ENCODE assay signal across 8 cellular contexts in the genomic region with DNA sequence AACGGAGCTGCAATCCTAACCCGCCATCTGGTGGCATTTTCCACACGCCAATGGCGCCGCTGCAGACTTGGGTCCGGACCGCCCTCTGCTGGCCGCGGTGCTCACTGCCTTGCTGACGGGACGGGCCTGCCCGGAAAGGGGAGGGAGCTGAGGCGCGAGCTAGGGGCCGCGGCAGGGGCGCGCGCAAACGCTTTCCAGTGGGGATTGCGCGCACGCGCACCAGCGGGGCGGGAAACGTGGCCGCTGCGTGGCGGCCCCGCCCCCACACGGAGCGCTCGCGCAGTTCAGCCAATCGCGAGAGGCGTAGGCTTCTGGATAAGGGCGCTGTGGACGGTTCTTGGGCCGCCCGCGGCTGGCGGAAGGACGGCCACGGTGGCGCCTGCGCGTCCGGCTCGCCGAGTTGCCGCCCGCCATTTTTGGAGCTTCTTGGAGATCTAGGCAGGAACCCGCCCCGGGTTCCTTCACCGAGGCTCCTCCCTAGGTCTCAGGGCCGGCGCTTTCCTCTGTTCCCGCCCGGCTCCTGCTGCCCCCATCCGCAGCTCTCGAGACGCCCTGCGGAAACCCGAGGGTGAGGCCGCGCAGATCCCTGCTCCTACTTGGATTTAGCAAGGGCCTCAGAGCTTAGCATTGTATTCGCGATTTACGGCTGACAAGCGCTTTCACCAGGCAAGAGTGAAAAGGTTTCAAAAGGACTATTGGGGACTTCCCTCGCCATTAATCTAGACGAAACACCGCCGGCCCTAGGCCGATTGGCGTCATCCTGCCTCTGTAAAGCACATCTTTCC. TPM values are rescaled to one million over a fixed set of nuclear protein-coding genes. Genes with fewer than 3 reads are reported as not detected.
DNase-seq lines count a peak whose midpoint lies in the region; ATAC-seq and TF ChIP-seq lines count a peak whose summit lies in the region.

A gene (minus strand): TSS at position 52 of the 785 bp plus-strand sequence. CDS start 121,480 bp downstream, outside the sequence.

- ATAC-seq in GM18498 (IDR thresholded peaks at IDR 0.05; ENCODE audit: unreplicated experiment) (peak; percentile 85), HG02938 (IDR thresholded peaks at IDR 0.05; ENCODE audit: unreplicated experiment) (peak; percentile 81), T-helper 17 cell (peak; percentile 84)

- TF ChIP-seq CTCF in right atrium auricular region (IDR thresholded peaks at IDR 0.05) = peak; percentile 98
- TF ChIP-seq CTCF in uterus (IDR thresholded peaks at IDR 0.05) = peak; percentile 95 to 99 (median 98)

- H3K27me3 Mint-ChIP-seq in T-helper 17 cell = no peaks in the 10 kb centered on the region

- peak within 1 kb of the TSS; percentile 98 for H3K27ac ChIP-seq in angular gyrus (ENCODE audit: low read depth, low read length)
- peak within 1 kb of the TSS; percentile 97 to 98 for H3K27ac ChIP-seq in right atrium auricular region
- H3K27ac ChIP-seq in uterus = peak within 1 kb of the TSS; percentile 99

- H3K36me3 Mint-ChIP-seq in T-helper 17 cell (ENCODE audit: low read depth) = no peaks in the 10 kb centered on the region

- H3K4me3 ChIP-seq in right atrium auricular region (peak within 1 kb of the TSS; percentile 75 to 80), uterus (peak within 1 kb of the TSS; percentile 62)

- intact Hi-C loops in uterus (cut with DNase I; ENCODE audit: low total_unique reads) = loop anchor here (10.0 kb wide), 1 partner anchor 262 kb away; no protein-coding TSS in a partner anchor

- H3K27me3 ChIP-seq in right atrium auricular region = no peaks in the 10 kb centered on the region
- no peaks in the 10 kb centered on the region for H3K27me3 ChIP-seq in uterus

- H3K27ac Mint-ChIP-seq in T-helper 17 cell = peak within 1 kb of the TSS; percentile 98

- H3K4me1 Mint-ChIP-seq in T-helper 17 cell = peaks cover 37% of the 10 kb centered on the region

- H3K9me3 ChIP-seq in T-helper 17 cell (ENCODE audit: control insufficient read depth, low read length, poor library complexity, severe bottlenecking) (no peaks in the 10 kb centered on the region), right atrium auricular region (no peaks in the 10 kb centered on the region), uterus (no peaks in the 10 kb centered on the region)

- DNase-seq in NCI-H1694 treated with DMSO at 0.1 percent for 48 hours (lab: John Stamatoyannopoulos, UW) = peak; percentile 98
- DNase-seq in T-helper 17 cell = peak; percentile 97 to 100 (median 99)
- peak; percentile 98 for DNase-seq in right atrium auricular region (ENCODE audit: low spot score)
- peak; percentile 93 for DNase-seq in pulmonary artery endothelial cell (ENCODE audit: low read depth, low spot score)
- DNase-seq in uterus = peak; percentile 98 to 99

- H3K36me3 ChIP-seq in right atrium auricular region (no peaks in the 10 kb centered on the region), uterus (no peaks in the 10 kb centered on the region)

- TF ChIP-seq POLR2A in uterus (IDR thresholded peaks at IDR 0.05) = peak; percentile 83 to 85

- H3K4me1 ChIP-seq in right atrium auricular region (peaks cover 0 to 37% of the 10 kb centered on the region in 2 donors), uterus (no peaks in the 10 kb centered on the region)

- H3K4me3 Mint-ChIP-seq in T-helper 17 cell = peak within 1 kb of the TSS; percentile 93

RNA-seq across cellular contexts. Expression of the gene that starts here (rescaled TPM):
- total RNA-seq in T-helper 17 cell (10 to 100 TPM; 46.9 to 48.5 TPM), right atrium auricular region (10 to 100 TPM; 16.5 to 24.8 TPM), pulmonary artery endothelial cell (32.9 and 48.2 TPM in 2 replicates), uterus (100 to 1,000 TPM in 1 of 4 donors, 10 to 100 TPM in 3; 41.5 to 139 (median 86.0) TPM)

Comparison
In these comparisons a context has a peak if more than half of its experiments do, and no peak if none do; other contexts are left out.
1. Peak in every context shown above with its lines: DNase-seq, ATAC-seq, H3K4me3 ChIP-seq and H3K27ac ChIP-seq.